9 cellular contexts compared by ENCODE assay signal in the genomic region with DNA sequence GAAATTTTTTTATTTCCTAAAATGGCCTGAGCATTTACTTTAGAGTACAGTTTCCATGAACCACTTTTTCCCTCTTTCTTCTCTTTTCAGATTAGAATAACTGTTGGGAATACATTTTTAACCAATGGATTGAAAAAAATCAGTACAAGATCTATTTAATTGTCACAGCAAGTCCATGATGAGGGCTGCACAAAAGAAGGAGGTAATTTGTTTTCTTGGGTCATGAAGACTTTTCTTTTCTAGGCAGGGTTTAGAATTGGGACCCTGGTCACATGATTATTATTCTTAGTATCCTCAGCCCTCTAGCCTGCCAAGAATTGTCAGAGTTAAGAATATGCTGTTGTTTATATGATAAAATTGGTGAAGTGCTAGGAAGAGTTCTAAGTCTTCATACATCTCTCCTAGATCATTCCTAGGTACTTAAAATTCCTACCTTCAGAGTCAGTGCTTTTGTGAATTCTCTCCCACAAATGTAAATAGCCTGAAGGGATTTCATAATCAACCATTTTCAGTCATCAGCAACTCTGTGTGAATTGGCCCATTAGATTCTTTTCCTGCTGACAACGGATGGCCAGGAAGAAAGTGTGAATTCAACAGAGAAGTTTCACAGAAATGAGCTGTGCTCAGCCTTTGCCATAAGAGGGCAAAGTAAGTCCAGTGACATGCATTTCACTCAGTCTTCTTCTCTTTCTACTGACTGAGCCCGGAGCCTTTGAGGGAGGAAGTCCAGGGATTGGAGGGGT. TPM values are rescaled to one million over a fixed set of nuclear protein-coding genes. Genes with fewer than 3 reads are reported as not detected.
DNase-seq lines count a peak whose midpoint lies in the region; ATAC-seq, FAIRE-seq and TF ChIP-seq lines count a peak whose summit lies in the region.
"Had no signal": no experiment of that assay in that cellular context is flagged by ENCODE, and none has a peak within 500 bp of the region (broad histone marks: within the 10 kb centered on the region; RNA-seq: fewer than 3 reads in every experiment).

No MANE protein-coding gene starts in this region.

- TF ChIP-seq CTCF in GM10248 (IDR thresholded peaks at IDR 0.05; ENCODE audit: control extremely low read depth, extremely low read depth, low read depth, missing control alignments) (peak; percentile 37), vagina (IDR thresholded peaks at IDR 0.05) (no peak)

- H3K36me3 Mint-ChIP-seq in activated CD8-positive, alpha-beta memory T cell treated with anti-CD3 and anti-CD28 coated beads, Interleukin-2, amount 10 ng/mL, durations not matched to agents 7 days and 5 days: no peaks in the 10 kb centered on the region

- H3K4me3 ChIP-seq in vagina: no peak overlapping the region

- DNase-seq in GM10248 (ENCODE audit: extremely low spot score) (no peak), HT-29 (ENCODE audit: low spot score) (peak; percentile 7), amniotic stem cell (lab: John Stamatoyannopoulos, UW) (peak; percentile 13), medulla oblongata (ENCODE audit: extremely low spot score) (peak; percentile 27), GM19239 (ENCODE audit: insufficient read length, low spot score) (no peak), vagina (ENCODE audit: extremely low spot score in 2 of 2) (no peak)
- no peak for DNase-seq in activated CD8-positive, alpha-beta memory T cell treated with anti-CD3 and anti-CD28 coated beads, Interleukin-2, amount 10 ng/mL, durations not matched to agents 7 days and 5 days
- no peak for DNase-seq in activated CD4-positive, alpha-beta T cell treated with anti-CD3 and anti-CD28 coated beads, Interleukin-2, amount 50 U/mL, for 4 hours

- no peak for FAIRE-seq in GM19239 (lab: Jason Lieb, UNC)

- intact Hi-C loops in vagina (cut with DNase I): no loop called here

- TF ChIP-seq POLR2A in vagina (IDR thresholded peaks at IDR 0.05): no peak

- ATAC-seq in activated CD8-positive, alpha-beta memory T cell treated with anti-CD3 and anti-CD28 coated beads, Interleukin-2, amount 10 ng/mL, durations not matched to agents 7 days and 5 days: no peak

- peaks cover 9% of the 10 kb centered on the region for H3K4me1 ChIP-seq in vagina

- no peaks in the 10 kb centered on the region for H3K27me3 ChIP-seq in vagina
- H3K27me3 ChIP-seq: neutrophil had no signal

- H3K4me1 Mint-ChIP-seq in activated CD8-positive, alpha-beta memory T cell treated with anti-CD3 and anti-CD28 coated beads, Interleukin-2, amount 10 ng/mL, durations not matched to agents 7 days and 5 days: no peaks in the 10 kb centered on the region

- no peak overlapping the region for H3K4me3 Mint-ChIP-seq in activated CD8-positive, alpha-beta memory T cell treated with anti-CD3 and anti-CD28 coated beads, Interleukin-2, amount 10 ng/mL, durations not matched to agents 7 days and 5 days

- POLR2A ChIA-PET in GM10248 (lab: Yijun Ruan, JAX): no interaction called here

- peaks cover 6% of the 10 kb centered on the region for H3K27me3 Mint-ChIP-seq in activated CD8-positive, alpha-beta memory T cell treated with anti-CD3 and anti-CD28 coated beads, Interleukin-2, amount 10 ng/mL, durations not matched to agents 7 days and 5 days

- CTCF ChIA-PET in GM10248 (lab: Yijun Ruan, JAX): interaction anchor here (1.4 kb wide), 1 partner anchor 381 kb away, joined by 3 read pairs; no protein-coding TSS in a partner anchor
- CTCF ChIA-PET in activated CD8-positive, alpha-beta memory T cell treated with anti-CD3 and anti-CD28 coated beads, Interleukin-2, amount 10 ng/mL, durations not matched to agents 7 days and 5 days (lab: Charles Lee): no interaction called here

- no peaks in the 10 kb centered on the region for H3K9me3 Mint-ChIP-seq in activated CD8-positive, alpha-beta memory T cell treated with anti-CD3 and anti-CD28 coated beads, Interleukin-2, amount 10 ng/mL, durations not matched to agents 7 days and 5 days (ENCODE audit: low read depth)

- H3K9me3 ChIP-seq in vagina: no peaks in the 10 kb centered on the region
- H3K9me3 ChIP-seq: neutrophil had no signal

- H3K27ac ChIP-seq in vagina: no peak overlapping the region
- H3K27ac ChIP-seq: neutrophil had no signal

- H3K36me3 ChIP-seq in vagina: no peaks in the 10 kb centered on the region
- H3K36me3 ChIP-seq: neutrophil had no signal

- H3K27ac Mint-ChIP-seq in activated CD8-positive, alpha-beta memory T cell treated with anti-CD3 and anti-CD28 coated beads, Interleukin-2, amount 10 ng/mL, durations not matched to agents 7 days and 5 days: no peak overlapping the region

RNA-seq across cellular contexts. Expression of a gene that starts 32.4 kb away (rescaled TPM):
- 12.3 and 13.8 TPM in 2 replicates for total RNA-seq in HT-29 (2014; rRNA removed; shearing (Covaris generic))
- total RNA-seq in activated CD8-positive, alpha-beta memory T cell treated with anti-CD3 and anti-CD28 coated beads, Interleukin-2, amount 10 ng/mL, durations not matched to agents 7 days and 5 days: not detected
- total RNA-seq in vagina: 23.8 TPM

Comparison
In these comparisons a context has a peak if more than half of its experiments do, and no peak if none do; other contexts are left out.
1. DNase-seq: peak in HT-29 (single experiment), amniotic stem cell (single experiment) and medulla oblongata (single experiment); none in GM10248 (single experiment), activated CD8-positive, alpha-beta memory T cell treated with anti-CD3 and anti-CD28 coated beads, Interleukin-2, amount 10 ng/mL, durations not matched to agents 7 days and 5 days (single experiment), GM19239 (single experiment), activated CD4-positive, alpha-beta T cell treated with anti-CD3 and anti-CD28 coated beads, Interleukin-2, amount 50 U/mL, for 4 hours (0 of 2) and vagina (0 of 2).
2. RNA of a gene that starts 32.4 kb away (total RNA-seq): 23.8 TPM in vagina (single experiment) and 12.3 to 13.8 TPM in HT-29; not detected in activated CD8-positive, alpha-beta memory T cell treated with anti-CD3 and anti-CD28 coated beads, Interleukin-2, amount 10 ng/mL, durations not matched to agents 7 days and 5 days; every median in the first group is over 10 times any median in the second.